Comparison of ENCODE assay signal across 8 cellular contexts in genomic region chr19:55643003-55643732, GRCh38. TPM values are rescaled to one million over a fixed set of nuclear protein-coding genes. Genes with fewer than 3 reads are reported as not detected.
DNase-seq lines count a peak whose midpoint lies in the region; ATAC-seq lines count a peak whose summit lies in the region.

A gene with protein sequence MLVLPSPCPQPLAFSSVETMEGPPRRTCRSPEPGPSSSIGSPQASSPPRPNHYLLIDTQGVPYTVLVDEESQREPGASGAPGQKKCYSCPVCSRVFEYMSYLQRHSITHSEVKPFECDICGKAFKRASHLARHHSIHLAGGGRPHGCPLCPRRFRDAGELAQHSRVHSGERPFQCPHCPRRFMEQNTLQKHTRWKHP (plus strand): TSS chr19:55643649. CDS start chr19:55644572, 923 bp downstream.

- no peaks in the 10 kb centered on the region for H3K27me3 Mint-ChIP-seq in naive B cell
- no peaks in the 10 kb centered on the region for H3K27me3 Mint-ChIP-seq in stimulated activated naive B cell treated with anti-CD40 and anti-IgM and Interleukin-4, amounts not matched to agents 10 μg/mL and 1 μg/mL and 100 μg/mL, for 72 hours

- peak within 1 kb of the TSS; percentile 91 to 99 (median 97) for H3K4me3 Mint-ChIP-seq in naive B cell
- H3K4me3 Mint-ChIP-seq in stimulated activated naive B cell treated with anti-CD40 and anti-IgM and Interleukin-4, amounts not matched to agents 10 μg/mL and 1 μg/mL and 100 μg/mL, for 72 hours: peak within 1 kb of the TSS; percentile 87 to 99

- DNase-seq in NCI-H1092 treated with DMSO at 0.1 percent for 48 hours (lab: John Stamatoyannopoulos, UW) (peak; percentile 52), NCI-H1092 (lab: John Stamatoyannopoulos, UW) (no peak), HuH-7 (ENCODE audit: low spot score) (peak; percentile 94), RPMI7951 (ENCODE audit: low read depth) (peak; percentile 78), fibroblast of gingiva (ENCODE audit: low read depth) (peak; percentile 71), naive B cell (peak; percentile 77)
- DNase-seq in activated T-helper 1 cell treated with anti-CD3 and anti-CD28 coated beads, Interleukin-2, amount 50 U/mL, for 16 hours (ENCODE audit: low read depth in 1 of 2, low spot score in 1 of 2): peak; percentile 59 to 68
- peak; percentile 87 for DNase-seq in stimulated activated naive B cell treated with anti-CD40 and anti-IgM and Interleukin-4, amounts not matched to agents 10 μg/mL and 1 μg/mL and 100 μg/mL, for 72 hours

- peak; percentile 26 to 54 for ATAC-seq in naive B cell (ENCODE audit: low read depth in 2 of 2)
- peak; percentile 55 to 63 for ATAC-seq in stimulated activated naive B cell treated with anti-CD40 and anti-IgM and Interleukin-4, amounts not matched to agents 10 μg/mL and 1 μg/mL and 100 μg/mL, for 72 hours (replicated peaks)

- H3K36me3 Mint-ChIP-seq in naive B cell: peaks cover 0 to under 1% of the 10 kb centered on the region in 2 donors
- peaks cover 41 to 75% of the 10 kb centered on the region in 2 donors for H3K36me3 Mint-ChIP-seq in stimulated activated naive B cell treated with anti-CD40 and anti-IgM and Interleukin-4, amounts not matched to agents 10 μg/mL and 1 μg/mL and 100 μg/mL, for 72 hours

- peak within 1 kb of the TSS; percentile 91 to 99 (median 96) for H3K27ac Mint-ChIP-seq in naive B cell
- H3K27ac Mint-ChIP-seq in stimulated activated naive B cell treated with anti-CD40 and anti-IgM and Interleukin-4, amounts not matched to agents 10 μg/mL and 1 μg/mL and 100 μg/mL, for 72 hours: peak within 1 kb of the TSS; percentile 97

- peaks cover 38 to 67% (median 62%) of the 10 kb centered on the region in 3 donors for H3K4me1 Mint-ChIP-seq in naive B cell
- peaks cover 41 to 79% of the 10 kb centered on the region in 2 donors for H3K4me1 Mint-ChIP-seq in stimulated activated naive B cell treated with anti-CD40 and anti-IgM and Interleukin-4, amounts not matched to agents 10 μg/mL and 1 μg/mL and 100 μg/mL, for 72 hours

- peaks cover 0 to 2% (median 0%) of the 10 kb centered on the region in 7 donors for H3K9me3 Mint-ChIP-seq in naive B cell
- H3K9me3 Mint-ChIP-seq in stimulated activated naive B cell treated with anti-CD40 and anti-IgM and Interleukin-4, amounts not matched to agents 10 μg/mL and 1 μg/mL and 100 μg/mL, for 72 hours: peaks cover 0 to 2% of the 10 kb centered on the region in 2 donors

RNA-seq across cellular contexts. Expression of the gene that starts here (rescaled TPM):
- total RNA-seq in RPMI7951 (2014; rRNA removed; shearing (Covaris generic)): 13.5 and 13.7 TPM in 2 replicates
- 10 to 100 TPM; 60.7 to 82.8 (median 65.4) TPM for polyA plus RNA-seq in naive B cell (ENCODE audit: low read depth in 6 of 6)
